In genomic region chr3:6799264-6799915, GRCh38 we compare ENCODE assay signal across 8 cellular contexts.
DNase-seq lines count a peak whose midpoint lies in the region; ATAC-seq and TF ChIP-seq lines count a peak whose summit lies in the region.

No MANE protein-coding gene starts in this region.

- H3K4me1 ChIP-seq in RWPE2 (ENCODE audit: insufficient read depth, poor library complexity, severe bottlenecking) = no peaks in the 10 kb centered on the region

- peaks cover 9% of the 10 kb centered on the region for H3K9me3 Mint-ChIP-seq in osteocyte (ENCODE audit: unreplicated experiment)

- H3K9me3 ChIP-seq in RWPE2 (ENCODE audit: severe bottlenecking) = no peaks in the 10 kb centered on the region

- no peaks in the 10 kb centered on the region for H3K4me1 Mint-ChIP-seq in osteocyte (ENCODE audit: unreplicated experiment)

- no peak overlapping the region for H3K27ac Mint-ChIP-seq in osteocyte (ENCODE audit: unreplicated experiment)

- ATAC-seq in GM19395 (IDR thresholded peaks at IDR 0.05; ENCODE audit: unreplicated experiment) = peak; percentile 90
- peak; percentile 85 for ATAC-seq in HG03280 (IDR thresholded peaks at IDR 0.05; ENCODE audit: unreplicated experiment)
- ATAC-seq in RWPE2 (ENCODE audit: low read depth) = no peak

- no peaks in the 10 kb centered on the region for H3K36me3 Mint-ChIP-seq in osteocyte (ENCODE audit: unreplicated experiment)

- H3K27ac ChIP-seq in RWPE2 (ENCODE audit: poor library complexity, severe bottlenecking) = no peak overlapping the region

- H3K4me3 Mint-ChIP-seq in osteocyte (ENCODE audit: unreplicated experiment) = no peak overlapping the region

- no peaks in the 10 kb centered on the region for H3K27me3 Mint-ChIP-seq in osteocyte (ENCODE audit: unreplicated experiment)

- no peaks in the 10 kb centered on the region for H3K36me3 ChIP-seq in RWPE2 (ENCODE audit: low read depth)

- H3K4me3 ChIP-seq in RWPE2 (ENCODE audit: severe bottlenecking) (no peak overlapping the region), epithelial cell of esophagus (ENCODE audit: low read length) (no peak overlapping the region)

- TF ChIP-seq CTCF in RWPE2 (IDR thresholded peaks at IDR 0.05; ENCODE audit: poor library complexity, severe bottlenecking) (peak; percentile 77), epithelial cell of esophagus (IDR thresholded peaks at IDR 0.05; ENCODE audit: insufficient read depth, low read depth, low read length, missing control alignments) (peak; percentile 75), osteocyte (IDR thresholded peaks at IDR 0.05) (peak; percentile 60)

- peak; percentile 15 for DNase-seq in ELR (ENCODE audit: low read depth)
- no peak for DNase-seq in RWPE2 (ENCODE audit: low spot score)
- DNase-seq in epithelial cell of esophagus (ENCODE audit: low read depth) = peak; percentile 43
- no peak for DNase-seq in osteocyte (ENCODE audit: extremely low spot score, unreplicated experiment)
- no peak for DNase-seq in NCI-H2171 treated with DMSO at 0.1 percent for 48 hours (lab: John Stamatoyannopoulos, UW)
- no peak for DNase-seq in NCI-H1436 (lab: John Stamatoyannopoulos, UW)

- no peaks in the 10 kb centered on the region for H3K27me3 ChIP-seq in RWPE2 (ENCODE audit: insufficient read depth, poor library complexity, severe bottlenecking)

Comparison
In these comparisons a context has a peak if more than half of its experiments do, and no peak if none do; other contexts are left out.
1. DNase-seq: peak in ELR (single experiment) and epithelial cell of esophagus (single experiment); none in RWPE2 (single experiment), osteocyte (single experiment), NCI-H2171 treated with DMSO at 0.1 percent for 48 hours (single experiment) and NCI-H1436 (single experiment).
2. Peak in every context shown above with its lines, with median percentiles within 50 percentile points of each other: CTCF ChIP-seq.